Comparison of ENCODE assay signal across 16 cellular contexts in genomic region chr16:30954993-30955392, GRCh38.
"Had no signal": no experiment of that assay in that cellular context is flagged by ENCODE, and none has a peak within 500 bp of the region (broad histone marks: within the 10 kb centered on the region; RNA-seq: fewer than 3 reads in every experiment).

No MANE protein-coding gene starts in this region.

- H3K4me3 Mint-ChIP-seq: activated CD4-positive, alpha-beta T cell treated with anti-CD3 and anti-CD28 coated beads, Interleukin-2, amount 10 ng/mL, durations not matched to agents 24 days and 14 days; activated T-cell treated with anti-CD3 and anti-CD28 coated beads, Interleukin-2, amount 50 U/mL, for 72 hours; natural killer cell treated with Interleukin-12 subunit alpha and Interleukin-12 subunit beta and Interleukin-15 and Interleukin-18, amount 100 ng/mL, for 72 hours; stimulated activated naive CD8-positive, alpha-beta T cell treated with anti-CD3 and anti-CD28 coated beads, Interleukin-15, Interleukin-2, amounts not matched to agents 100 ng/mL and 50 ng/mL, for 24 hours had no signal

- ATAC-seq: activated T-cell treated with anti-CD3 and anti-CD28 coated beads, Interleukin-2, amount 50 U/mL, for 72 hours; lower lobe of right lung; natural killer cell treated with Interleukin-12 subunit alpha and Interleukin-12 subunit beta and Interleukin-15 and Interleukin-18, amount 100 ng/mL, for 72 hours had no signal

- H3K9me3 Mint-ChIP-seq: activated CD4-positive, alpha-beta T cell treated with anti-CD3 and anti-CD28 coated beads, Interleukin-2, amount 10 ng/mL, durations not matched to agents 24 days and 14 days; activated T-cell treated with anti-CD3 and anti-CD28 coated beads, Interleukin-2, amount 50 U/mL, for 72 hours; natural killer cell treated with Interleukin-12 subunit alpha and Interleukin-12 subunit beta and Interleukin-15 and Interleukin-18, amount 100 ng/mL, for 72 hours; stimulated activated naive CD8-positive, alpha-beta T cell treated with anti-CD3 and anti-CD28 coated beads, Interleukin-15, Interleukin-2, amounts not matched to agents 100 ng/mL and 50 ng/mL, for 24 hours had no signal

- H3K9me3 ChIP-seq: breast epithelium, lower lobe of right lung, SK-N-SH, suprapubic skin had no signal

- H3K27me3 Mint-ChIP-seq: activated CD4-positive, alpha-beta T cell treated with anti-CD3 and anti-CD28 coated beads, Interleukin-2, amount 10 ng/mL, durations not matched to agents 24 days and 14 days; natural killer cell treated with Interleukin-12 subunit alpha and Interleukin-12 subunit beta and Interleukin-15 and Interleukin-18, amount 100 ng/mL, for 72 hours; stimulated activated naive CD8-positive, alpha-beta T cell treated with anti-CD3 and anti-CD28 coated beads, Interleukin-15, Interleukin-2, amounts not matched to agents 100 ng/mL and 50 ng/mL, for 24 hours had no signal

- H3K27ac Mint-ChIP-seq: activated CD4-positive, alpha-beta T cell treated with anti-CD3 and anti-CD28 coated beads, Interleukin-2, amount 10 ng/mL, durations not matched to agents 24 days and 14 days; activated T-cell treated with anti-CD3 and anti-CD28 coated beads, Interleukin-2, amount 50 U/mL, for 72 hours; stimulated activated naive CD8-positive, alpha-beta T cell treated with anti-CD3 and anti-CD28 coated beads, Interleukin-15, Interleukin-2, amounts not matched to agents 100 ng/mL and 50 ng/mL, for 24 hours had no signal

- DNase-seq: activated CD4-positive, alpha-beta T cell treated with anti-CD3 and anti-CD28 coated beads, Interleukin-2, amount 10 ng/mL, durations not matched to agents 24 days and 14 days; activated CD4-positive, CD25-positive, alpha-beta regulatory T cell; activated T-cell treated with anti-CD3 and anti-CD28 coated beads, Interleukin-2, amount 50 U/mL, for 72 hours; aorta; cerebellar nuclear complex; cortex of kidney; effector CD8-positive, alpha-beta T cell; foreskin fibroblast; lower lobe of right lung; SK-N-SH; stimulated activated CD4-positive, alpha-beta T cell treated with anti-CD3 and anti-CD28 coated beads, Interleukin-2, amount 100 ng/mL, for 24 hours; trophoblast cell had no signal
